Comparison of ENCODE assay signal across 22 cellular contexts in the genomic region with DNA sequence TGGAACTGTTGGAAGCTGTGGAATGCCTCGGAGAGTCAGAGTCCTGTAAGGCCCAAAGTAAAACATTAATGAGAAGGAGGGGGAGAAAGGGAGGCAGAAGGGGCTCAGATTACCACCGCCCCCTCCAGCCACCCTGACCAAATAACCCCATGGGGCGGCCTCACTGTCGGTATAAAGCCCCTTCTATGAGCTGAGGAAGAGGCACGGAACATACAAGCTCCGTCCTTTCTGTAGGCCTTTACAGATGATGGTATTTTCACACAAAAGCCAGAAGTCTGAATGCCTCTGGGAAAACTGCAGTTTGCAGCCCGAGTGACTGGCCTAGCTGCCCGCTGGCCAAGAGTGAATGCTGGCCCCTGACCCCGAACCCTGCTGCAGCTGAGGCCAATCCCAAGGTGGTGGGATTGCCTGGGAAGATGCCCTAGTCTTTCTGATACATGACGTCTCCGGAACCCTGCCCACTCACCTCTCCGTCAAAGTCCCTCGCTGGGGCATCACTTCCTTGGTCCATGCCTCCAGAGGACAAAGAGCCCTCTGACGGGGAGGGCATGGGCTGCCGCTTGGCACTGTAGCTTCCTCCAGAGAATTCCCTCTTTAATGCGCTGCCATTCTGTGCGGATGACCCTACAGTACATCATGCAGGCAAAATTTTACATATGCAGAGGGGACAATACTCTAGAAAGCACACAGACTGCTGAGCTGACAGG. TPM values are rescaled to one million over a fixed set of nuclear protein-coding genes. Genes with fewer than 3 reads are reported as not detected.
DNase-seq lines count a peak whose midpoint lies in the region; ATAC-seq and TF ChIP-seq lines count a peak whose summit lies in the region.
"Had no signal": no experiment of that assay in that cellular context is flagged by ENCODE, and none has a peak within 500 bp of the region (broad histone marks: within the 10 kb centered on the region; RNA-seq: fewer than 3 reads in every experiment).

No MANE protein-coding gene starts in this region.

- peaks cover 0 to 2% (median 0%) of the 10 kb centered on the region in 12 donors for H3K9me3 ChIP-seq in heart left ventricle
- H3K9me3 ChIP-seq in right cardiac atrium (ENCODE audit: control insufficient read depth, low read length), result no peaks in the 10 kb centered on the region
- H3K9me3 ChIP-seq: BE2C, Caco-2, upper lobe of left lung had no signal

- no peak overlapping the region for H3K4me3 ChIP-seq in heart left ventricle
- H3K4me3 ChIP-seq in right cardiac atrium (ENCODE audit: low read length), result no peak overlapping the region
- no peak overlapping the region for H3K4me3 ChIP-seq in brain microvascular endothelial cell (ENCODE audit: low read depth, low read length)
- H3K4me3 ChIP-seq: upper lobe of left lung had no signal

- H3K27ac ChIP-seq in heart left ventricle (peak overlapping the region in 7 of 12 donors; percentile 4 to 57 (median 49)), right cardiac atrium (ENCODE audit: low read length) (peak overlapping the region; percentile 88), brain microvascular endothelial cell (no peak overlapping the region)
- H3K27ac ChIP-seq: HL-60, upper lobe of left lung had no signal

- H3K36me3 ChIP-seq in heart left ventricle, result peaks cover 0 to 33% (median 19%) of the 10 kb centered on the region in 9 donors
- peaks cover 8% of the 10 kb centered on the region for H3K36me3 ChIP-seq in brain microvascular endothelial cell (replicated peaks)

- no peaks in the 10 kb centered on the region for H3K27me3 ChIP-seq in heart left ventricle
- no peaks in the 10 kb centered on the region for H3K27me3 ChIP-seq in right cardiac atrium (ENCODE audit: control insufficient read depth, insufficient read depth)
- no peaks in the 10 kb centered on the region for H3K27me3 ChIP-seq in brain microvascular endothelial cell (replicated peaks)
- H3K27me3 ChIP-seq: BE2C, upper lobe of left lung had no signal

- no peak for TF ChIP-seq POLR2A in heart left ventricle (IDR thresholded peaks at IDR 0.05)

- 80 to 88% (median 86%) methylated on average over 12 to 17 of the region's 17 CpGs for WGBS in heart left ventricle, 4 donors
- WGBS in right cardiac atrium, result 81% methylated on average over 17 of the region's 17 CpGs

- TF ChIP-seq CTCF in heart left ventricle (IDR thresholded peaks at IDR 0.05), result no peak
- no peak for TF ChIP-seq CTCF in brain microvascular endothelial cell (IDR thresholded peaks at IDR 0.05; ENCODE audit: low read depth, low read length, missing control alignments)

- in situ Hi-C loops in brain microvascular endothelial cell (cut with HindIII; ENCODE audit: low pct_ligation_motif_present, low sequenced_read_pairs), result no loop called here

- H3K4me1 ChIP-seq in heart left ventricle (peaks cover 0 to 33% (median 22%) of the 10 kb centered on the region in 12 donors), right cardiac atrium (ENCODE audit: control insufficient read depth, insufficient read depth, low read length) (peaks cover 11% of the 10 kb centered on the region)

- peak in 2 of 4 donors; percentile 4 to 14 for ATAC-seq in heart left ventricle
- ATAC-seq in Right ventricle myocardium superior (ENCODE audit: poor library complexity), result no peak
- peak in 1 of 2 donors; percentile 6 for ATAC-seq in right cardiac atrium
- no peak for ATAC-seq in HG03095 (IDR thresholded peaks at IDR 0.05; ENCODE audit: unreplicated experiment)
- ATAC-seq in HG02970 (IDR thresholded peaks at IDR 0.05; ENCODE audit: low FRiP score, unreplicated experiment), result no peak
- ATAC-seq: activated CD8-positive, alpha-beta T cell treated with anti-CD3 and anti-CD28 coated beads, Interleukin-2, amount 10 ng/mL, durations not matched to agents 7 days and 5 days; esophagus mucosa had no signal

- DNase-seq in heart left ventricle (no peak), Right ventricle myocardium superior (no peak), right cardiac atrium (no peak), pons (ENCODE audit: low spot score) (peak; percentile 71), NCI-H446 treated with DMSO at 0.1 percent for 48 hours (lab: John Stamatoyannopoulos, UW) (no peak), brain microvascular endothelial cell (no peak)
- DNase-seq: activated CD4-positive, CD25-positive, alpha-beta regulatory T cell; activated CD8-positive, alpha-beta T cell treated with anti-CD3 and anti-CD28 coated beads, Interleukin-2, amount 10 ng/mL, durations not matched to agents 7 days and 5 days; activated naive CD4-positive, alpha-beta T cell treated with anti-CD3 and anti-CD28 coated beads for 36 hours; activated T-cell treated with anti-CD3 and anti-CD28 coated beads, Interleukin-2, amount 50 U/mL, for 24 hours; Caco-2; NCI-H1417 treated with DMSO at 0.1 percent for 48 hours; NCI-H524 treated with DMSO at 0.1 percent for 48 hours; RPMI8226; stimulated activated CD4-positive, alpha-beta T cell treated with anti-CD3 and anti-CD28 coated beads, Interleukin-2, amount 100 ng/mL, for 24 hours; stimulated activated naive CD4-positive, alpha-beta T cell treated with Interleukin-2 at 50 U/mL for 16 hours; upper lobe of left lung had no signal

- intact Hi-C loops in heart left ventricle (cut with DNase I) (loop anchor here in 1 of 10 donors (5.0 kb wide), 1 partner anchor 82 kb away; no protein-coding TSS in a partner anchor), Right ventricle myocardium superior (cut with DNase I) (no loop called here), right cardiac atrium (cut with DNase I) (no loop called here)

RNA-seq across cellular contexts. Expression of a gene that starts 54.4 kb away (rescaled TPM):
- 100 to 1,000 TPM; 141 to 915 (median 310) TPM for total RNA-seq in heart left ventricle
- polyA plus RNA-seq in heart left ventricle, result 100 to 1,000 TPM; 193 to 243 TPM
- 393 TPM for total RNA-seq in Right ventricle myocardium superior
- total RNA-seq in right cardiac atrium, result 100 to 1,000 TPM; 130 to 238 (median 203) TPM
- polyA plus RNA-seq in right cardiac atrium, result 198 TPM
